8 cellular contexts compared by ENCODE assay signal in the genomic region with DNA sequence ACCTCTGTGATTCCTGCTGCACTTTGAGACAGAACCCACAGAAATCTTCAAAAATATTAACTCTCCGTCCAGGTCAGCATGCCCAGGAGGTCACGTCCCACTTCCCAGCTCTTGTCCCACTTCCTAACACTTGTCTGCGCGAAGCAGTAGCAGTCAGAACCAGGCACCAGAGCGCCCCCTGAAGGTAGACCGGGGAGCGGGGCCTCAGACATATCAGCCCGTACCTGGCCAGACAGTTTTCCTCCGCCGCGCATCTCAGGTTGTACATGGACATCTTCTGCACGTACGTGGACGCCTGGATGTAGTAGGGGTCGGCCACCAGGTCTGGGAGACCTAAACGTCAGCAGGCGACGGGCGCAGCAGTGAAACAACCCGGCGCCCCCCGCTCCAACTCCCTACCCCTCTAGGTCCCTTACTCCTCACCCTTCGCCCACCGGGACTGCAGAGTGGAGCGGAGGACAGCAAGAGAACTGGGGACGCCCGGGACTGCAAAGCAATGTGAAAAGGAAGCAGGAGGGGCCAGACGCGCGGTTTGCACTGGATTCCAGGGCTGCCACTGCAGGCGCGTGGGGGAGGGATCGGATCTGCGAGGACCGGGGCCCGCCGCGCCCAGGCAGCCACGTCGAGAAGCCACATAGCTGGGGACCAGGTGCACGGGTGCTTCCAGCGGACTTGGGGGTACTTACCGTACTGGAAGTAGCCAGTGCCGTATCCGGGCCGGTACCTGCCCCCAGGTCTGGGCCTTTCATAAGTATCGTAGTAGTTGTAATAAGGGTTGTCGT. TPM values are rescaled to one million over a fixed set of nuclear protein-coding genes. Genes with fewer than 3 reads are reported as not detected.
DNase-seq lines count a peak whose midpoint lies in the region; ATAC-seq, FAIRE-seq and TF ChIP-seq lines count a peak whose summit lies in the region.

No MANE protein-coding gene starts in this region.

- H3K9ac ChIP-seq in kidney (ENCODE audit: low read length in 2 of 2) = peak overlapping the region in 1 of 2 donors; percentile 43

- intact Hi-C loops in kidney (cut with DNase I) = loop anchor here (10.0 kb wide), 1 partner anchor 112 kb away; the partner anchor contains the start of gene SRFBP1

- no peak for FAIRE-seq in kidney (lab: Jason Lieb, UNC)
- no peak for FAIRE-seq in small intestine (lab: Jason Lieb, UNC)

- peaks cover 28% of the 10 kb centered on the region for H3K27me3 ChIP-seq in CD4-positive, CD25-positive, alpha-beta regulatory T cell (ENCODE audit: control insufficient read depth, insufficient read depth, low read length)
- H3K27me3 ChIP-seq in small intestine (ENCODE audit: control insufficient read depth in 2 of 2, insufficient read depth in 2 of 2, low read length in 2 of 2) = peaks cover 0 to 4% of the 10 kb centered on the region in 2 donors

- peak overlapping the region in 3 of 4 donors; percentile 43 to 80 (median 55) for H3K4me3 Mint-ChIP-seq in CD4-positive, CD25-positive, alpha-beta regulatory T cell

- whole genome bisulfite sequencing in small intestine, 3 donors = 1 to 3% (median 2%) methylated on average over 48 of the region's 48 CpGs

- TF ChIP-seq CTCF in choroid plexus epithelial cell (conservative IDR thresholded peaks at IDR 0.05; ENCODE audit: low read depth, low read length) = peak; percentile 94
- peak; percentile 65 for TF ChIP-seq CTCF in kidney (IDR thresholded peaks at IDR 0.05; ENCODE audit: borderline replicate concordance, extremely low read depth, insufficient read depth)

- peak in 1 of 2 donors; percentile 8 for ATAC-seq in CD4-positive, CD25-positive, alpha-beta regulatory T cell (ENCODE audit: low read depth in 2 of 2)
- peak; percentile 45 for ATAC-seq in GM19395 (IDR thresholded peaks at IDR 0.05; ENCODE audit: unreplicated experiment)
- ATAC-seq in SK-N-SH treated with all-trans-retinoic acid at 6 μM for 48 hours = peak; percentile 85
- ATAC-seq in HG02981 (IDR thresholded peaks at IDR 0.05; ENCODE audit: unreplicated experiment) = no peak

- in situ Hi-C loops in KBM-7 (cut with MboI; ENCODE audit: low pct_unique_long_range_greater_than_20kb, low sequenced_read_pairs) = no loop called here

- no peak overlapping the region for H3K4me3 ChIP-seq in CD4-positive, CD25-positive, alpha-beta regulatory T cell (ENCODE audit: low read depth, low read length)
- H3K4me3 ChIP-seq in choroid plexus epithelial cell (ENCODE audit: low read depth, low read length) (peak overlapping the region; percentile 83), kidney (ENCODE audit: low read length in 2 of 2) (peak overlapping the region; percentile 53 to 71), small intestine (ENCODE audit: low read depth in 1 of 2, low read length in 2 of 2) (peak overlapping the region in 1 of 2 donors; percentile 43)

- peaks cover 0 to 22% (median 9%) of the 10 kb centered on the region in 4 donors for H3K4me1 Mint-ChIP-seq in CD4-positive, CD25-positive, alpha-beta regulatory T cell

- no peaks in the 10 kb centered on the region for H3K9me3 Mint-ChIP-seq in CD4-positive, CD25-positive, alpha-beta regulatory T cell

- no peak overlapping the region for H3K27ac ChIP-seq in CD4-positive, CD25-positive, alpha-beta regulatory T cell (ENCODE audit: insufficient read depth, low read length, poor library complexity, severe bottlenecking)
- H3K27ac ChIP-seq in kidney (ENCODE audit: low read depth in 2 of 2, low read length in 2 of 2) (no peak overlapping the region), small intestine (ENCODE audit: low read depth in 1 of 2, low read length in 1 of 2) (peak overlapping the region in 1 of 2 donors; percentile 87)

- no peaks in the 10 kb centered on the region for H3K9me3 ChIP-seq in CD4-positive, CD25-positive, alpha-beta regulatory T cell (ENCODE audit: control insufficient read depth in 2 of 2, low read length in 2 of 2)
- no peaks in the 10 kb centered on the region for H3K9me3 ChIP-seq in kidney (ENCODE audit: control insufficient read depth in 1 of 2, low read length in 2 of 2)
- H3K9me3 ChIP-seq in small intestine (ENCODE audit: control insufficient read depth, low read depth) = no peaks in the 10 kb centered on the region

- no peak overlapping the region for H3K27ac Mint-ChIP-seq in CD4-positive, CD25-positive, alpha-beta regulatory T cell

- DNase-seq in CD4-positive, CD25-positive, alpha-beta regulatory T cell = peak in 1 of 3 donors; percentile 40
- DNase-seq in KBM-7 (peak; percentile 87), choroid plexus epithelial cell (ENCODE audit: low read depth) (peak; percentile 90), kidney (peak; percentile 89), small intestine (peak; percentile 44)

- no peaks in the 10 kb centered on the region for H3K36me3 ChIP-seq in CD4-positive, CD25-positive, alpha-beta regulatory T cell (ENCODE audit: control insufficient read depth, insufficient read depth, low read length)
- H3K36me3 ChIP-seq in kidney (ENCODE audit: control insufficient read depth in 1 of 2, insufficient read depth in 2 of 2, low read length in 2 of 2) (no peaks in the 10 kb centered on the region), small intestine (ENCODE audit: control insufficient read depth in 2 of 2, insufficient read depth in 2 of 2, low read length in 2 of 2) (no peaks in the 10 kb centered on the region)

- peaks cover 68% of the 10 kb centered on the region for H3K27me3 Mint-ChIP-seq in CD4-positive, CD25-positive, alpha-beta regulatory T cell

- no peaks in the 10 kb centered on the region for H3K36me3 Mint-ChIP-seq in CD4-positive, CD25-positive, alpha-beta regulatory T cell

- peaks cover 19% of the 10 kb centered on the region for H3K4me1 ChIP-seq in CD4-positive, CD25-positive, alpha-beta regulatory T cell (ENCODE audit: control insufficient read depth, insufficient read depth, low read length, poor library complexity, severe bottlenecking)
- H3K4me1 ChIP-seq in kidney (ENCODE audit: control insufficient read depth in 1 of 2, insufficient read depth in 1 of 2, low read depth in 1 of 2, low read length in 2 of 2) (peaks cover 0 to 7% of the 10 kb centered on the region in 2 donors), small intestine (ENCODE audit: control insufficient read depth in 2 of 2, insufficient read depth in 1 of 2, low read depth in 1 of 2, low read length in 1 of 2) (peaks cover 2% of the 10 kb centered on the region in 2 donors)

TF ChIP-seq in SK-N-SH treated with all-trans-retinoic acid at 6 μM for 48 hours, 23 proteins besides CTCF, POLR2A, EP300 and RAD21:
- TF ChIP-seq ZFP30 (CRISPR knock-in tag; IDR thresholded peaks at IDR 0.05) (no peak), CSDC2 (CRISPR knock-in tag; IDR thresholded peaks at IDR 0.05) (no peak), ZC3H10 (CRISPR knock-in tag; IDR thresholded peaks at IDR 0.05) (no peak)

RNA-seq across cellular contexts. Expression of gene LOX, which starts 1.2 kb away (rescaled TPM):
- total RNA-seq in CD4-positive, CD25-positive, alpha-beta regulatory T cell = 0.25 TPM
- polyA plus RNA-seq in CD4-positive, CD25-positive, alpha-beta regulatory T cell = under 1 TPM in 2 of 4 donors, not detected in 2; 0.02 TPM
- total RNA-seq in kidney = 9.2 TPM
- polyA plus RNA-seq in kidney (ENCODE audit: insufficient read depth, low read depth, low replicate concordance) (3.4 TPM), small intestine (1 to 10 TPM in 1 of 3 donors, under 1 TPM in 2; 0.45 to 3.8 (median 0.81) TPM)

RNA-seq across cellular contexts. Expression of gene ZNF474, which starts 52.5 kb away (rescaled TPM):
- 0.20 TPM for total RNA-seq in CD4-positive, CD25-positive, alpha-beta regulatory T cell
- under 1 TPM in 1 of 4 donors, not detected in 3; 0.14 TPM for polyA plus RNA-seq in CD4-positive, CD25-positive, alpha-beta regulatory T cell
- total RNA-seq in kidney = 0.38 TPM
- not detected for polyA plus RNA-seq in kidney (ENCODE audit: insufficient read depth, low read depth, low replicate concordance)
- under 1 TPM in 1 of 3 donors, not detected in 2; 0.04 TPM for polyA plus RNA-seq in small intestine
